Comparison of ENCODE assay signal across 12 cellular contexts in the genomic region with DNA sequence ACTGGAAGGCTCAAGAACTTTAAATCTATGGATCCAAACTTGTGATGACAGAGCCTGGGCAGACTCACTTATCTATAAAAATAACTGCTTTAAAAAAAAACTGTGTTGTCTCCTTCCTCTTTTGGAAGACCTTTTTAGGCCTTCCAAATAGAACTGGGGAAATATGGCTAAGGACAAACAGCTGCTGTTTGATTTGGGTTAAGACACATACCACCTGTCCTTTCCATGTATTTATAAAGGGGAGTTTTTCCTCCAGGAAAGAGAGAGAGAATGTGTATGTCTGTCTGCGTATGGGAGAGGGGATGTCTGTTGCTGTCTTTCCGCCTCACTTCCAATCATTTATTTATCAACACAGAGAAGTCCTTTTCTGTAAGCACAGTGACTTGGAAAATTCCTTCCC. TPM values are rescaled to one million over a fixed set of nuclear protein-coding genes. Genes with fewer than 3 reads are reported as not detected.
A peak's percentile ranks its signal among the peaks of the same experiment; 100 is the strongest.
DNase-seq lines count a peak whose midpoint lies in the region; ATAC-seq and TF ChIP-seq lines count a peak whose summit lies in the region.
"Had no signal": no experiment of that assay in that cellular context is flagged by ENCODE, and none has a peak within 500 bp of the region (broad histone marks: within the 10 kb centered on the region; RNA-seq: fewer than 3 reads in every experiment).

No MANE protein-coding gene starts in this region.

- H3K9me3 ChIP-seq in left ventricle myocardium inferior (replicated peaks) (no peaks in the 10 kb centered on the region), upper lobe of right lung (no peaks in the 10 kb centered on the region), endodermal cell (ENCODE audit: control insufficient read depth, low read length) (no peaks in the 10 kb centered on the region)

- H3K27ac Mint-ChIP-seq in osteocyte (ENCODE audit: unreplicated experiment) (peak overlapping the region; percentile 41), endodermal cell (no peak overlapping the region)
- H3K27ac Mint-ChIP-seq: activated T-cell treated with anti-CD3 and anti-CD28 coated beads, Interleukin-2, amount 50 U/mL, for 72 hours; H9 had no signal

- H3K36me3 ChIP-seq in left ventricle myocardium inferior (no peaks in the 10 kb centered on the region), upper lobe of right lung (no peaks in the 10 kb centered on the region), endodermal cell (ENCODE audit: control insufficient read depth, insufficient read depth, low read length) (no peaks in the 10 kb centered on the region)

- H3K4me3 Mint-ChIP-seq in osteocyte (ENCODE audit: unreplicated experiment) (peak overlapping the region; percentile 18), endodermal cell (no peak overlapping the region)
- H3K4me3 Mint-ChIP-seq: activated T-cell treated with anti-CD3 and anti-CD28 coated beads, Interleukin-2, amount 50 U/mL, for 72 hours; H9 had no signal

- H3K4me1 ChIP-seq in left ventricle myocardium inferior = peaks cover 58% of the 10 kb centered on the region
- H3K4me1 ChIP-seq in upper lobe of right lung = peaks cover 36% of the 10 kb centered on the region
- H3K4me1 ChIP-seq in endodermal cell (ENCODE audit: control insufficient read depth, insufficient read depth, low read length) = no peaks in the 10 kb centered on the region

- H3K4me1 Mint-ChIP-seq in osteocyte (ENCODE audit: unreplicated experiment) (peaks cover 60% of the 10 kb centered on the region), endodermal cell (peaks cover 2% of the 10 kb centered on the region)

- H3K27ac ChIP-seq in left ventricle myocardium inferior (replicated peaks) (peak overlapping the region; percentile 96), cingulate gyrus (ENCODE audit: low read depth, low read length) (peak overlapping the region; percentile 94), upper lobe of right lung (peak overlapping the region; percentile 47), endodermal cell (ENCODE audit: low read depth, low read length) (no peak overlapping the region)

- no peak for ATAC-seq in left cardiac atrium
- no peak for ATAC-seq in upper lobe of right lung
- ATAC-seq: activated T-cell treated with anti-CD3 and anti-CD28 coated beads, Interleukin-2, amount 50 U/mL, for 72 hours; SK-N-SH treated with all-trans-retinoic acid at 6 μM for 48 hours had no signal

- H3K9ac ChIP-seq in endodermal cell (ENCODE audit: extremely low read depth, low read length, poor library complexity, severe bottlenecking) = no peak overlapping the region

- H3K27me3 ChIP-seq in left ventricle myocardium inferior (ENCODE audit: low read depth) (no peaks in the 10 kb centered on the region), upper lobe of right lung (no peaks in the 10 kb centered on the region), endodermal cell (ENCODE audit: control insufficient read depth, insufficient read depth, low read length, poor library complexity, severe bottlenecking) (peaks cover 28% of the 10 kb centered on the region)

- H3K36me3 Mint-ChIP-seq in osteocyte (ENCODE audit: unreplicated experiment) (no peaks in the 10 kb centered on the region), endodermal cell (ENCODE audit: low read depth) (no peaks in the 10 kb centered on the region)

- DNase-seq in left ventricle myocardium inferior (no peak), left cardiac atrium (no peak), osteocyte (ENCODE audit: extremely low spot score, unreplicated experiment) (no peak), upper lobe of right lung (no peak), NCI-H187 treated with DMSO at 0.1 percent for 48 hours (lab: John Stamatoyannopoulos, UW) (no peak), endodermal cell (no peak), NCI-H345 treated with DMSO at 0.1 percent for 48 hours (lab: John Stamatoyannopoulos, UW; ENCODE audit: unreplicated experiment) (no peak)
- DNase-seq: activated CD4-positive, alpha-beta T cell treated with anti-CD3 and anti-CD28 coated beads for 48 hours; activated T-cell treated with anti-CD3 and anti-CD28 coated beads, Interleukin-2, amount 50 U/mL, for 72 hours; H9 had no signal

- H3K4me3 ChIP-seq in left ventricle myocardium inferior (peak overlapping the region; percentile 72), upper lobe of right lung (no peak overlapping the region), endodermal cell (ENCODE audit: low read length) (no peak overlapping the region)

- no peak for TF ChIP-seq CTCF in left ventricle myocardium inferior (IDR thresholded peaks at IDR 0.05; ENCODE audit: borderline replicate concordance)
- no peak for TF ChIP-seq CTCF in osteocyte (IDR thresholded peaks at IDR 0.05)
- TF ChIP-seq CTCF in upper lobe of right lung (IDR thresholded peaks at IDR 0.05) = no peak
- no peak for TF ChIP-seq CTCF in endodermal cell (conservative IDR thresholded peaks at IDR 0.05)

- H3K9me3 Mint-ChIP-seq in osteocyte (ENCODE audit: unreplicated experiment) = no peaks in the 10 kb centered on the region
- no peaks in the 10 kb centered on the region for H3K9me3 Mint-ChIP-seq in endodermal cell
- H3K9me3 Mint-ChIP-seq: activated T-cell treated with anti-CD3 and anti-CD28 coated beads, Interleukin-2, amount 50 U/mL, for 72 hours; H9 had no signal

- 83% methylated on average over 1 of the region's 2 CpGs; no CpG with 5 or more reads in 1 of the 2 experiments for WGBS in endodermal cell (ENCODE audit: insufficient coverage in 1 of 2, insufficient read length in 1 of 2), 2 experiments

- H3K27me3 Mint-ChIP-seq in osteocyte (ENCODE audit: unreplicated experiment) (no peaks in the 10 kb centered on the region), endodermal cell (ENCODE audit: insufficient read depth) (peaks cover 26% of the 10 kb centered on the region)

- intact Hi-C loops in left ventricle myocardium inferior (cut with micrococcal nuclease) = no loop called here
- intact Hi-C loops in left cardiac atrium (cut with DNase I) = no loop called here
- intact Hi-C loops in upper lobe of right lung (cut with DNase I) = no loop called here

RNA-seq across cellular contexts. Expression of a gene that starts 2.8 kb away (rescaled TPM):
- 22.8 TPM for total RNA-seq in left ventricle myocardium inferior
- total RNA-seq in left cardiac atrium = 10 to 100 TPM; 14.1 to 17.3 TPM
- total RNA-seq in osteocyte = 8.9 and 10.5 TPM in 2 replicates
- total RNA-seq in upper lobe of right lung = 13.3 TPM
- under 1 TPM; 0.57 to 0.93 TPM for total RNA-seq in endodermal cell
- polyA plus RNA-seq in endodermal cell (2013, experiment 1 of 2) = 0.68 TPM
- 0.79 TPM for polyA plus RNA-seq in endodermal cell (2013, experiment 2 of 2)

RNA-seq across cellular contexts. Expression of a gene that starts 32.9 kb away (rescaled TPM):
- 180 TPM for total RNA-seq in left ventricle myocardium inferior
- total RNA-seq in left cardiac atrium = 100 to 1,000 TPM; 212 to 342 TPM
- total RNA-seq in osteocyte = 278 and 282 TPM in 2 replicates
- 191 TPM for total RNA-seq in upper lobe of right lung
- total RNA-seq in endodermal cell = 100 to 1,000 TPM; 198 to 214 TPM
- polyA plus RNA-seq in endodermal cell (2013, experiment 1 of 2) = 175 TPM
- 176 TPM for polyA plus RNA-seq in endodermal cell (2013, experiment 2 of 2)
